17 cellular contexts compared by ENCODE assay signal in genomic region chr4:161799687-161800086, GRCh38.
DNase-seq lines count a peak whose midpoint lies in the region; ATAC-seq and TF ChIP-seq lines count a peak whose summit lies in the region.
"Had no signal": no experiment of that assay in that cellular context is flagged by ENCODE, and none has a peak within 500 bp of the region (broad histone marks: within the 10 kb centered on the region; RNA-seq: fewer than 3 reads in every experiment).

No MANE protein-coding gene starts in this region.

- intact Hi-C loops in PC-3 (cut with micrococcal nuclease) (loop anchor here (2.0 to 5.0 kb wide), 2 partner anchors 157 to 222 kb away; no protein-coding TSS in a partner anchor), left colon (cut with DNase I, micrococcal nuclease) (no loop called here), right cardiac atrium (cut with DNase I) (no loop called here)

- ATAC-seq in PC-3 (peak; percentile 96), left colon (peak; percentile 35), right cardiac atrium (no peak), GM21515 (IDR thresholded peaks at IDR 0.05; ENCODE audit: unreplicated experiment) (no peak)
- ATAC-seq: left cardiac atrium had no signal

- no peak overlapping the region for H3K27ac Mint-ChIP-seq in mesothelial cell of epicardium
- H3K27ac Mint-ChIP-seq: activated CD4-positive, alpha-beta T cell treated with anti-CD3 and anti-CD28 coated beads, Interleukin-2, amount 10 ng/mL, durations not matched to agents 24 days and 14 days had no signal

- no peaks in the 10 kb centered on the region for H3K4me1 Mint-ChIP-seq in mesothelial cell of epicardium
- H3K4me1 Mint-ChIP-seq: activated CD4-positive, alpha-beta T cell treated with anti-CD3 and anti-CD28 coated beads, Interleukin-2, amount 10 ng/mL, durations not matched to agents 24 days and 14 days had no signal

- H3K27ac ChIP-seq in PC-3 (ENCODE audit: low read length) = peak overlapping the region; percentile 88
- no peak overlapping the region for H3K27ac ChIP-seq in right cardiac atrium (ENCODE audit: low read length)
- H3K27ac ChIP-seq: hepatocyte, stomach, uterus had no signal

- peak; percentile 0 for DNase-seq in HPDE6-E6E7 (ENCODE audit: extremely low spot score)
- DNase-seq in NCI-H146 (lab: John Stamatoyannopoulos, UW) = peak; percentile 20
- DNase-seq in PC-3 = peak; percentile 87
- DNase-seq in left colon = no peak
- no peak for DNase-seq in epidermal melanocyte (ENCODE audit: insufficient read length, low spot score)
- no peak for DNase-seq in right cardiac atrium
- no peak for DNase-seq in mesothelial cell of epicardium (ENCODE audit: low spot score in 2 of 2, unreplicated experiment in 2 of 2)
- DNase-seq: activated CD4-positive, alpha-beta T cell treated with anti-CD3 and anti-CD28 coated beads, Interleukin-2, amount 10 ng/mL, durations not matched to agents 24 days and 14 days; activated T-cell treated with anti-CD3 and anti-CD28 coated beads, Interleukin-2, amount 50 U/mL, for 1 hour; BE2C; DND-41; left cardiac atrium; NCI-H1048; stomach; uterus had no signal

- CTCF ChIA-PET in PC-3 (lab: Charles Lee) = no interaction called here

- no peaks in the 10 kb centered on the region for H3K9me2 ChIP-seq in PC-3 (replicated peaks; ENCODE audit: low read length)

- no peak overlapping the region for H2AFZ ChIP-seq in PC-3 (ENCODE audit: low read length)
- H2AFZ ChIP-seq: hepatocyte had no signal

- no peaks in the 10 kb centered on the region for H3K36me3 ChIP-seq in PC-3 (ENCODE audit: low read depth, low read length)
- H3K36me3 ChIP-seq: BE2C, stomach, uterus had no signal

- H3K36me3 Mint-ChIP-seq in mesothelial cell of epicardium = no peaks in the 10 kb centered on the region

- H3K9me3 Mint-ChIP-seq in mesothelial cell of epicardium = no peaks in the 10 kb centered on the region
- H3K9me3 Mint-ChIP-seq: activated CD4-positive, alpha-beta T cell treated with anti-CD3 and anti-CD28 coated beads, Interleukin-2, amount 10 ng/mL, durations not matched to agents 24 days and 14 days had no signal

- BruUV-seq in PC-3 (replicated peaks; lab: Mats Ljungman, UMichigan) = no TSS peak

- no peaks in the 10 kb centered on the region for H3K9me3 ChIP-seq in PC-3 (ENCODE audit: low read length)
- no peaks in the 10 kb centered on the region for H3K9me3 ChIP-seq in right cardiac atrium (ENCODE audit: control insufficient read depth, low read length)
- H3K9me3 ChIP-seq: BE2C, stomach, uterus had no signal

- POLR2A ChIA-PET in PC-3 (lab: Charles Lee; ENCODE audit: unreplicated experiment) = no interaction called here

- no peaks in the 10 kb centered on the region for H4K20me1 ChIP-seq in PC-3 (ENCODE audit: low read length)

- H3K27me3 ChIP-seq in PC-3 (ENCODE audit: low read length) = no peaks in the 10 kb centered on the region
- no peaks in the 10 kb centered on the region for H3K27me3 ChIP-seq in right cardiac atrium (ENCODE audit: control insufficient read depth, insufficient read depth)
- H3K27me3 ChIP-seq: BE2C, hepatocyte, stomach, uterus had no signal

- WGBS in right cardiac atrium = 70% methylated on average over 3 of the region's 3 CpGs

- no peaks in the 10 kb centered on the region for H3K27me3 Mint-ChIP-seq in mesothelial cell of epicardium (ENCODE audit: low read depth)
- H3K27me3 Mint-ChIP-seq: activated CD4-positive, alpha-beta T cell treated with anti-CD3 and anti-CD28 coated beads, Interleukin-2, amount 10 ng/mL, durations not matched to agents 24 days and 14 days had no signal

- H3K9ac ChIP-seq in PC-3 (ENCODE audit: low read length) = peak overlapping the region; percentile 51; the same call in 1 of the 2 replicates

- peak overlapping the region; percentile 81 for H3K4me2 ChIP-seq in PC-3 (ENCODE audit: low read length)
- H3K4me2 ChIP-seq: hepatocyte had no signal

- H3K4me3 ChIP-seq in PC-3 (ENCODE audit: low read length) (peak overlapping the region; percentile 28; the same call in 1 of the 2 replicates), right cardiac atrium (ENCODE audit: low read length) (no peak overlapping the region)
- H3K4me3 ChIP-seq: hepatocyte, stomach, uterus had no signal

- H3K4me1 ChIP-seq in PC-3 (ENCODE audit: insufficient read depth, low read length) = peaks cover 22% of the 10 kb centered on the region
- no peaks in the 10 kb centered on the region for H3K4me1 ChIP-seq in right cardiac atrium (ENCODE audit: control insufficient read depth, insufficient read depth, low read length)
- H3K4me1 ChIP-seq: BE2C, stomach, uterus had no signal

- H3K79me2 ChIP-seq in PC-3 (ENCODE audit: low read length) = no peaks in the 10 kb centered on the region
- H3K79me2 ChIP-seq: hepatocyte had no signal

- no peak overlapping the region for H3K4me3 Mint-ChIP-seq in mesothelial cell of epicardium
- H3K4me3 Mint-ChIP-seq: activated CD4-positive, alpha-beta T cell treated with anti-CD3 and anti-CD28 coated beads, Interleukin-2, amount 10 ng/mL, durations not matched to agents 24 days and 14 days had no signal

- TF ChIP-seq CTCF in PC-3 (conservative IDR thresholded peaks at IDR 0.05; ENCODE audit: low read depth, low read length) (no peak), mesothelial cell of epicardium (IDR thresholded peaks at IDR 0.05; ENCODE audit: unreplicated experiment) (no peak)

- peaks cover 5% of the 10 kb centered on the region for H3F3A ChIP-seq in PC-3 (ENCODE audit: low read length, unreplicated experiment)

Comparison
In these comparisons a context has a peak if more than half of its experiments do, and no peak if none do; other contexts are left out.
1. DNase-seq: peak in HPDE6-E6E7 (single experiment), NCI-H146 (single experiment) and PC-3 (single experiment); none in left colon (0 of 2), epidermal melanocyte (single experiment), right cardiac atrium (0 of 3) and mesothelial cell of epicardium (0 of 2).
2. ATAC-seq: peak in PC-3 (single experiment) and left colon (single experiment); none in right cardiac atrium (0 of 2) and GM21515 (single experiment).